In the genomic region with DNA sequence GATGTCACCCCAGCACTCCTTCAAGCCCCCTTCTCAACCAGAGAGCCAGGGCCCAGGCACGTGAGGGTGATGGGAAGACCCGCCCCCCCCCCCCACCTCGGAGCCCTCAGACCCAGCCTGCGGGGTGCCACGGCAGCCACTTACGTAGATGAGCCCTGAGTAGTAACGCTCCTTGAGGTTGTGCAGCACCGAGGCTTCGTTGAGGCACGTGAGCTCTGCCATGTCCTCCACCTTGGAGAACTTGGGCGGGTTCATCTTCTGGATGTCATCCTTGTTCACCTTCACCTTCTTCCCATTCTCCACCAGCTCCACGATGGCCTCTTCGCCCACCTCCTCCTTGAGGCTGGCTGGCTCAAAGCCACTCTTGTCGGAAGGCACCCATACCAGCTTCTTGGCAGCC, we compare ENCODE assay signal across 15 cellular contexts. TPM values are rescaled to one million over a fixed set of nuclear protein-coding genes. Genes with fewer than 3 reads are reported as not detected.
A peak's percentile ranks its signal among the peaks of the same experiment; 100 is the strongest.
DNase-seq lines count a peak whose midpoint lies in the region; ATAC-seq and TF ChIP-seq lines count a peak whose summit lies in the region.
"Had no signal": no experiment of that assay in that cellular context is flagged by ENCODE, and none has a peak within 500 bp of the region (broad histone marks: within the 10 kb centered on the region; RNA-seq: fewer than 3 reads in every experiment).

No MANE protein-coding gene starts in this region.

- no peak overlapping the region for H3K18ac ChIP-seq in neuronal stem cell (ENCODE audit: low read length)

- peak overlapping the region; percentile 83 for H3K23ac ChIP-seq in neuronal stem cell (ENCODE audit: low read depth, low read length, poor library complexity)

- CTCF ChIA-PET in AG04450 (lab: Charles Lee) (no interaction called here), HCT116 (lab: Charles Lee) (no interaction called here)

- DNase-seq in AG04450 (ENCODE audit: low read depth, low spot score), result no peak
- DNase-seq in HCT116 (ENCODE audit: low read depth, low spot score), result no peak
- DNase-seq in colonic mucosa, result no peak
- no peak for DNase-seq in neuronal stem cell (ENCODE audit: low spot score)
- DNase-seq in stimulated activated CD4-positive, alpha-beta T cell treated with anti-CD3 and anti-CD28 coated beads, Interleukin-15, amount 100 ng/mL, for 24 hours, result no peak
- DNase-seq in GOT3 (lab: John Stamatoyannopoulos, UW), result no peak
- no peak for DNase-seq in GM23248
- DNase-seq in DMS79 treated with DMSO at 0.1 percent for 48 hours (lab: John Stamatoyannopoulos, UW), result no peak
- DNase-seq: Calu3; erythroblast; MM.1S; NCI-H446 treated with DMSO at 0.1 percent for 48 hours; nucleus accumbens; SHP77 treated with DMSO at 0.1 percent for 48 hours; stimulated activated CD4-positive, alpha-beta T cell treated with anti-CD3 and anti-CD28 coated beads, Interleukin-1b, Interleukin-23, amount 100 ng/mL, for 48 hours had no signal

- H3K27ac ChIP-seq in AG04450 (ENCODE audit: low read depth, low read length) (peak overlapping the region; percentile 31), HCT116 (ENCODE audit: low read depth, low read length) (no peak overlapping the region; the same call in 1 of the 2 replicates), colonic mucosa (peak overlapping the region; percentile 18), neuronal stem cell (replicated peaks; ENCODE audit: low read length) (no peak overlapping the region), GM23248 (no peak overlapping the region)

- H2BK120ac ChIP-seq in neuronal stem cell (ENCODE audit: low read depth, low read length), result no peak overlapping the region

- RAD21 ChIA-PET in HCT116 (lab: Charles Lee; ENCODE audit: low non-redundant PET in 1 of 2, low total read pairs in 2 of 2, uncharacterized antibody in 2 of 2, unreplicated experiment in 2 of 2), result no interaction called here

- peaks cover 5% of the 10 kb centered on the region; the same call in 1 of the 2 replicates for H3K9me3 ChIP-seq in AG04450 (ENCODE audit: control insufficient read depth, insufficient read depth, low read length)
- H3K9me3 ChIP-seq in HCT116 (ENCODE audit: control insufficient read depth in 1 of 2, insufficient read depth in 1 of 2, low read depth in 1 of 2, low read length in 2 of 2), result no peaks in the 10 kb centered on the region
- H3K9me3 ChIP-seq in colonic mucosa, result no peaks in the 10 kb centered on the region
- peaks cover 0 to 2% of the 10 kb centered on the region in 2 donors for H3K9me3 ChIP-seq in neuronal stem cell (replicated peaks in 1 of 2; ENCODE audit: control insufficient read depth in 2 of 2, insufficient read depth in 1 of 2, low read depth in 1 of 2, low read length in 2 of 2)
- H3K9me3 ChIP-seq in GM23248 (ENCODE audit: low read depth), result no peaks in the 10 kb centered on the region

- intact Hi-C loops in HCT116 (cut with micrococcal nuclease) (no loop called here), colonic mucosa (cut with DNase I) (no loop called here)

- no CpG with 5 or more reads among the region's 14 CpGs for WGBS in neuronal stem cell (ENCODE audit: extremely low coverage in 2 of 2, insufficient read length in 2 of 2, insufficient replicate concordance in 1 of 2), 2 donors
- WGBS in GM23248 (ENCODE audit: low coverage in 1 of 2, low lambda C conversion rate in 2 of 2, missing lambda C conversion rate in 2 of 2), 2 experiments, result 95 to 96% methylated on average over 14 of the region's 14 CpGs

- H3K79me1 ChIP-seq in neuronal stem cell (ENCODE audit: low read depth, low read length), result peaks cover 29% of the 10 kb centered on the region

- H3K27me3 ChIP-seq in AG04450 (ENCODE audit: control insufficient read depth, insufficient read depth, low read length), result no peaks in the 10 kb centered on the region
- H3K27me3 ChIP-seq in HCT116 (ENCODE audit: insufficient read depth, low read length), result no peaks in the 10 kb centered on the region
- H3K27me3 ChIP-seq in colonic mucosa, result no peaks in the 10 kb centered on the region
- no peaks in the 10 kb centered on the region for H3K27me3 ChIP-seq in neuronal stem cell (ENCODE audit: control insufficient read depth in 3 of 3, insufficient read depth in 3 of 3, low read depth in 1 of 3, low read length in 3 of 3)
- no peaks in the 10 kb centered on the region for H3K27me3 ChIP-seq in GM23248 (replicated peaks; ENCODE audit: insufficient read depth)

- no peak overlapping the region for H4K8ac ChIP-seq in neuronal stem cell (ENCODE audit: low read depth, low read length)

- no peak overlapping the region for H2BK12ac ChIP-seq in neuronal stem cell (ENCODE audit: low read length)

- H3K4ac ChIP-seq in neuronal stem cell (ENCODE audit: low read length), result no peak overlapping the region

- peaks cover 8 to 17% of the 10 kb centered on the region in 2 experiments; a peak in 3 of 4 replicates for H3K36me3 ChIP-seq in HCT116 (ENCODE audit: control insufficient read depth in 1 of 2, insufficient read depth in 2 of 2, low read length in 2 of 2)
- H3K36me3 ChIP-seq in colonic mucosa, result peaks cover 5% of the 10 kb centered on the region
- H3K36me3 ChIP-seq in neuronal stem cell (replicated peaks in 1 of 2; ENCODE audit: control insufficient read depth in 2 of 2, insufficient read depth in 2 of 2, low read length in 2 of 2), result peaks cover 24 to 48% of the 10 kb centered on the region in 2 donors
- peaks cover 20% of the 10 kb centered on the region; the same call in 1 of the 2 replicates for H3K36me3 ChIP-seq in GM23248 (ENCODE audit: low read depth)

- BruUV-seq in HCT116 (replicated peaks; lab: Mats Ljungman, UMichigan), result TSS peak; percentile 21

- no peak overlapping the region for H3K9ac ChIP-seq in HCT116 (ENCODE audit: low read length)
- no peak overlapping the region for H3K9ac ChIP-seq in colonic mucosa (ENCODE audit: low read depth in 2 of 2, low read length in 2 of 2)
- H3K9ac ChIP-seq in neuronal stem cell (ENCODE audit: low read depth, low read length, poor library complexity), result no peak overlapping the region
- no peak overlapping the region for H3K9ac ChIP-seq in GM23248

- no peak overlapping the region for H4K91ac ChIP-seq in neuronal stem cell (ENCODE audit: low read depth, low read length, poor library complexity)

- no peak overlapping the region for H3K14ac ChIP-seq in neuronal stem cell (ENCODE audit: low read length)

- H3K4me3 ChIP-seq in AG04450 (ENCODE audit: low read depth, low read length) (no peak overlapping the region), HCT116 (replicated peaks in 1 of 2; ENCODE audit: low read depth in 1 of 2, low read length in 2 of 2) (no peak overlapping the region), colonic mucosa (no peak overlapping the region), neuronal stem cell (ENCODE audit: low read length in 2 of 2) (no peak overlapping the region), GM23248 (no peak overlapping the region)

- H2AK5ac ChIP-seq in neuronal stem cell (ENCODE audit: low read depth, low read length), result no peak overlapping the region

- H3K79me2 ChIP-seq in HCT116 (ENCODE audit: insufficient read depth, low read length), result peaks cover 97% of the 10 kb centered on the region
- H3K79me2 ChIP-seq in GM23248 (ENCODE audit: insufficient read depth), result peaks cover 98% of the 10 kb centered on the region

- H3K9me2 ChIP-seq in HCT116 (ENCODE audit: insufficient read depth) (no peaks in the 10 kb centered on the region), GM23248 (ENCODE audit: insufficient read depth) (no peaks in the 10 kb centered on the region)

- H4K20me1 ChIP-seq in HCT116 (ENCODE audit: insufficient read depth), result peaks cover 7% of the 10 kb centered on the region; the same call in 1 of the 2 replicates
- H4K20me1 ChIP-seq in GM23248 (ENCODE audit: insufficient read depth), result peaks cover 27% of the 10 kb centered on the region; the same call in 1 of the 2 replicates

- POLR2A ChIA-PET in AG04450 (lab: Yijun Ruan, JAX), result no interaction called here
- POLR2A ChIA-PET in HCT116 (lab: Charles Lee), result no interaction called here

- no peak overlapping the region for H3K4me2 ChIP-seq in HCT116 (ENCODE audit: low read length)
- no peak overlapping the region for H3K4me2 ChIP-seq in neuronal stem cell (ENCODE audit: insufficient read depth, low read length, poor library complexity, severe bottlenecking)
- no peak overlapping the region for H3K4me2 ChIP-seq in GM23248 (ENCODE audit: unreplicated experiment)

- H2AFZ ChIP-seq in HCT116 (ENCODE audit: low read depth, low read length, poor library complexity, severe bottlenecking), result no peak overlapping the region
- no peak overlapping the region for H2AFZ ChIP-seq in neuronal stem cell (ENCODE audit: low read length)
- H2AFZ ChIP-seq in GM23248, result no peak overlapping the region

- peaks cover 52% of the 10 kb centered on the region for H3F3A ChIP-seq in GM23248 (ENCODE audit: insufficient read depth)

- H3K4me1 ChIP-seq in HCT116 (ENCODE audit: control insufficient read depth in 1 of 2, insufficient read depth in 2 of 2, low read length in 2 of 2), result peaks cover 43 to 44% of the 10 kb centered on the region in 2 experiments
- H3K4me1 ChIP-seq in colonic mucosa, result peaks cover 35% of the 10 kb centered on the region
- H3K4me1 ChIP-seq in neuronal stem cell (ENCODE audit: control insufficient read depth in 2 of 2, insufficient read depth in 1 of 2, low read depth in 1 of 2, low read length in 2 of 2), result peaks cover 11 to 31% of the 10 kb centered on the region in 2 donors
- H3K4me1 ChIP-seq in GM23248 (ENCODE audit: insufficient read depth), result peaks cover 25% of the 10 kb centered on the region

- TF ChIP-seq POLR2A in HCT116 (IDR thresholded peaks at IDR 0.05; ENCODE audit: borderline replicate concordance, extremely low read depth, insufficient read depth, insufficient read length), result no peak

- no peak overlapping the region for H2BK5ac ChIP-seq in neuronal stem cell (ENCODE audit: low read length)

- no peak for ATAC-seq in HCT116

- no peak for TF ChIP-seq CTCF in AG04450 (IDR thresholded peaks at IDR 0.05; ENCODE audit: low read depth, low read length)
- no peak for TF ChIP-seq CTCF in HCT116 (IDR thresholded peaks at IDR 0.05 in 2 of 3, conservative IDR thresholded peaks at IDR 0.05 in 1 of 3; ENCODE audit: borderline replicate concordance in 1 of 3, insufficient read depth in 1 of 3, low read depth in 2 of 3, low read length in 2 of 3)
- no peak for TF ChIP-seq CTCF in colonic mucosa (IDR thresholded peaks at IDR 0.05)

- no peak for TF ChIP-seq RAD21 in HCT116 (IDR thresholded peaks at IDR 0.05; ENCODE audit: low read depth)

- no peak overlapping the region for H2BK15ac ChIP-seq in neuronal stem cell (ENCODE audit: low read length)

- in situ Hi-C loops in GM23248 (cut with MboI), result no loop called here

TF ChIP-seq in HCT116, 20 proteins besides CTCF, POLR2A, EP300 and RAD21 (continues in another document):
- TF ChIP-seq POLR2AphosphoS5 (IDR thresholded peaks at IDR 0.05; ENCODE audit: low read depth, low read length) (no peak), SRF (IDR thresholded peaks at IDR 0.05; ENCODE audit: low read depth) (no peak), ZFX (IDR thresholded peaks at IDR 0.05) (no peak)

RNA-seq across cellular contexts. Expression of a gene that starts 39.0 kb away (rescaled TPM):
- polyA plus RNA-seq in AG04450 (2011; rRNA removed) (338 and 432 TPM in 2 replicates), GM23248 (2016; fragmentation: Nextera tagmentation; extraction: Ambion mirVana) (282 and 287 TPM in 2 replicates)
- polyA minus RNA-seq in AG04450 (2011; rRNA and poly(A)+ RNA removed), result 1,487 and 1,729 TPM in 2 replicates
- total RNA-seq in HCT116 (2021; ENCODE audit: unreplicated experiment) (258 TPM), colonic mucosa (100 to 1,000 TPM; 711 to 719 TPM)
- polyA plus RNA-seq in HCT116 (2012), result 205 and 249 TPM in 2 replicates
- polyA plus RNA-seq in neuronal stem cell (2013, experiment 1 of 2), result 60.4 TPM
- 59.3 TPM for polyA plus RNA-seq in neuronal stem cell (2013, experiment 2 of 2)
- total RNA-seq in GM23248 (2014; rRNA removed; shearing (Covaris generic)), result 420 and 453 TPM in 2 replicates

Comparison
In these comparisons a context has a peak if more than half of its experiments do, and no peak if none do; other contexts are left out.
1. H3K27ac ChIP-seq: peak in AG04450 (single experiment) and colonic mucosa (single experiment); none in HCT116 (single experiment), neuronal stem cell (single experiment) and GM23248 (single experiment).